ENCODE assay signal across 13 cellular contexts in genomic region chr14:64639340-64639821, GRCh38.
DNase-seq lines count a peak whose midpoint lies in the region; ATAC-seq, FAIRE-seq and TF ChIP-seq lines count a peak whose summit lies in the region.
"Had no signal": no experiment of that assay in that cellular context is flagged by ENCODE, and none has a peak within 500 bp of the region (broad histone marks: within the 10 kb centered on the region; RNA-seq: fewer than 3 reads in every experiment).

No MANE protein-coding gene starts in this region.

- H3K4me2 ChIP-seq in HepG2 (ENCODE audit: low read depth, low read length) (no peak overlapping the region), PC-3 (ENCODE audit: low read length) (no peak overlapping the region; the same call in 1 of the 2 replicates)

- no peak for TF ChIP-seq EP300 in HepG2 (IDR thresholded peaks at IDR 0.05; ENCODE audit: low read depth in 2 of 2, low read length in 2 of 2)
- TF ChIP-seq EP300 in HepG2 (CRISPR knock-in tag; IDR thresholded peaks at IDR 0.05; ENCODE audit: borderline replicate concordance): no peak

- 23% methylated on average over 3 of the region's 3 CpGs for WGBS in liver
- 2% methylated on average over 3 of the region's 3 CpGs for WGBS in HepG2 (ENCODE audit: low lambda C conversion rate)

- H3K27me3 ChIP-seq in liver (ENCODE audit: control insufficient read depth in 4 of 4, insufficient read depth in 4 of 4, low read length in 3 of 4) (no peaks in the 10 kb centered on the region), HepG2 (ENCODE audit: control insufficient read depth in 1 of 2, insufficient read depth in 2 of 2, low read length in 2 of 2) (no peaks in the 10 kb centered on the region), PC-3 (ENCODE audit: low read length) (no peaks in the 10 kb centered on the region)
- H3K27me3 ChIP-seq: transverse colon had no signal

- TF ChIP-seq POLR2A in HepG2 (IDR thresholded peaks at IDR 0.05; ENCODE audit: insufficient read depth in 1 of 2, low read depth in 2 of 2, low read length in 2 of 2): no peak
- no peak for TF ChIP-seq POLR2A in GM12891 (IDR thresholded peaks at IDR 0.05; ENCODE audit: low read depth, low read length)
- TF ChIP-seq POLR2A in GM12892 (IDR thresholded peaks at IDR 0.05; ENCODE audit: low read depth, low read length): no peak

- H3K27ac ChIP-seq in liver (ENCODE audit: low read depth in 1 of 2, low read length in 2 of 2) (peak overlapping the region; percentile 68 to 72), HepG2 (ENCODE audit: extremely low read length, insufficient read depth, low read length) (no peak overlapping the region), PC-3 (ENCODE audit: low read length) (no peak overlapping the region)
- H3K27ac ChIP-seq: transverse colon, WERI-Rb-1 had no signal

- no peaks in the 10 kb centered on the region for H3K9me3 ChIP-seq in liver (ENCODE audit: control insufficient read depth in 4 of 4, low read length in 3 of 4)
- no peaks in the 10 kb centered on the region for H3K9me3 ChIP-seq in HepG2 (ENCODE audit: low read length)
- no peaks in the 10 kb centered on the region for H3K9me3 ChIP-seq in PC-3 (ENCODE audit: low read length)
- H3K9me3 ChIP-seq: transverse colon had no signal

- BruUV-seq in HepG2 (replicated peaks; lab: Mats Ljungman, UMichigan): no TSS peak
- BruUV-seq in PC-3 (replicated peaks; lab: Mats Ljungman, UMichigan): no TSS peak

- H2AFZ ChIP-seq in HepG2 (ENCODE audit: low read length) (no peak overlapping the region), PC-3 (ENCODE audit: low read length) (no peak overlapping the region)

- peak; percentile 33 to 41 for TF ChIP-seq RAD21 in liver (IDR thresholded peaks at IDR 0.05)
- TF ChIP-seq RAD21 in HepG2 (CRISPR knock-in tag; IDR thresholded peaks at IDR 0.05): no peak

- H3K36me3 ChIP-seq in liver (ENCODE audit: control insufficient read depth in 4 of 4, insufficient read depth in 3 of 4, low read depth in 1 of 4, low read length in 3 of 4) (no peaks in the 10 kb centered on the region), HepG2 (replicated peaks in 1 of 2; ENCODE audit: control insufficient read depth in 1 of 2, insufficient read depth in 2 of 2, low read length in 2 of 2) (no peaks in the 10 kb centered on the region), PC-3 (ENCODE audit: low read depth, low read length) (no peaks in the 10 kb centered on the region)
- H3K36me3 ChIP-seq: transverse colon, WERI-Rb-1 had no signal

- ATAC-seq in HepG2 (no peak), PC-3 (no peak; the same call in 1 of the 2 replicates)

- POLR2A ChIA-PET in HepG2 (lab: Yijun Ruan, JAX) (no interaction called here), PC-3 (lab: Charles Lee; ENCODE audit: unreplicated experiment) (no interaction called here), HEK293T (lab: Yijun Ruan, JAX) (interaction anchor here (0.8 kb wide), 1 partner anchor 99 kb away, joined by 3 read pairs; the partner anchor contains the start of gene HSPA2)

- intact Hi-C loops in HepG2 (cut with micrococcal nuclease; ENCODE audit: unreplicated experiment) (loop anchor here (5.0 kb wide), 1 partner anchor 297 kb away; no protein-coding TSS in a partner anchor), PC-3 (cut with micrococcal nuclease) (loop anchor here (10.0 kb wide), 1 partner anchor 215 kb away; no protein-coding TSS in a partner anchor)

- H3K4me3 ChIP-seq in liver (ENCODE audit: low read depth in 1 of 3, low read length in 3 of 3) (no peak overlapping the region), HepG2 (replicated peaks in 1 of 3; ENCODE audit: insufficient read depth in 1 of 3, low read depth in 2 of 3, low read length in 3 of 3) (no peak overlapping the region), PC-3 (ENCODE audit: low read length) (no peak overlapping the region)
- H3K4me3 ChIP-seq: transverse colon had no signal

- no peak for TF ChIP-seq CTCF in liver (IDR thresholded peaks at IDR 0.05; ENCODE audit: low read depth, low read length, missing input control)
- no peak for TF ChIP-seq CTCF in HepG2 (CRISPR knock-in tag; IDR thresholded peaks at IDR 0.05)
- no peak for TF ChIP-seq CTCF in PC-3 (conservative IDR thresholded peaks at IDR 0.05; ENCODE audit: low read depth, low read length)

- H3K79me2 ChIP-seq in HepG2 (ENCODE audit: insufficient read depth, low read length) (no peaks in the 10 kb centered on the region), PC-3 (ENCODE audit: low read length) (no peaks in the 10 kb centered on the region)

- H4K20me1 ChIP-seq in HepG2 (ENCODE audit: insufficient read depth, low read length) (no peaks in the 10 kb centered on the region), PC-3 (ENCODE audit: low read length) (no peaks in the 10 kb centered on the region)

- no peaks in the 10 kb centered on the region for H3F3A ChIP-seq in PC-3 (ENCODE audit: low read length, unreplicated experiment)

- CTCF ChIA-PET in HepG2 (lab: Yijun Ruan, JAX; ENCODE audit: low intra/inter-chr PET ratio, low total read pairs): no interaction called here
- CTCF ChIA-PET in PC-3 (lab: Charles Lee): interaction anchor here (0.5 to 0.6 kb wide), 3 partner anchors 10 to 129 kb away, joined by 3 to 6 read pairs (median 3); no protein-coding TSS in a partner anchor
- CTCF ChIA-PET in HEK293T (lab: Yijun Ruan, JAX): interaction anchor here (0.8 kb wide), 2 partner anchors 9 to 136 kb away, joined by 3 to 4 read pairs; no protein-coding TSS in a partner anchor

- peak overlapping the region in 1 of 2 donors; percentile 18 for H3K9ac ChIP-seq in liver (ENCODE audit: low read depth in 1 of 2, low read length in 2 of 2)
- no peak overlapping the region for H3K9ac ChIP-seq in HepG2 (ENCODE audit: insufficient read depth, low read depth, low read length)
- no peak overlapping the region for H3K9ac ChIP-seq in PC-3 (ENCODE audit: low read length)

- H3K4me1 ChIP-seq in liver (ENCODE audit: control insufficient read depth in 4 of 4, insufficient read depth in 4 of 4, low read length in 3 of 4) (peaks cover 7 to 32% (median 28%) of the 10 kb centered on the region in 4 donors), HepG2 (ENCODE audit: insufficient read depth, low read length) (0 out of 2 replicates have a peak, but pooled peaks cover 5% of the 10 kb centered on the region), PC-3 (ENCODE audit: insufficient read depth, low read length) (peaks cover 11% of the 10 kb centered on the region; the same call in 1 of the 2 replicates)

- in situ Hi-C loops in HepG2 (cut with HindIII; ENCODE audit: extremely low pct_ligation_motif_present, low pct_unique_long_range_greater_than_20kb): loop anchor here (5.0 to 10.0 kb wide), 2 partner anchors 97 to 295 kb away; partner anchors contain the start of gene HSPA2

- FAIRE-seq in HepG2 (lab: Jason Lieb, UNC) (no peak), GM12891 (lab: Jason Lieb, UNC) (no peak), GM12892 (lab: Jason Lieb, UNC) (no peak)

- H3K9me2 ChIP-seq in PC-3 (replicated peaks; ENCODE audit: low read length): no peaks in the 10 kb centered on the region

- DNase-seq in HepG2 (ENCODE audit: low spot score): no peak
- DNase-seq in PC-3: peak; percentile 48
- DNase-seq in glomerular visceral epithelial cell (ENCODE audit: extremely low spot score): peak; percentile 60
- DNase-seq in GM12891 (ENCODE audit: insufficient read length, low spot score): no peak
- DNase-seq in SW480 (ENCODE audit: low spot score): no peak
- DNase-seq in GM12892 (ENCODE audit: insufficient read length): no peak
- DNase-seq in HEK293T (ENCODE audit: extremely low spot score): no peak
- DNase-seq: KBM-7; NCI-H1694; stimulated activated CD4-positive, alpha-beta T cell treated with anti-CD3 and anti-CD28 coated beads, Interleukin-2, amount 100 ng/mL, for 24 hours; transverse colon; WERI-Rb-1 had no signal

TF ChIP-seq in liver, 16 proteins besides CTCF, POLR2A, EP300 and RAD21 (continues in another document):
- TF ChIP-seq RXRA (IDR thresholded peaks at IDR 0.05) (peak; percentile 83 to 90), JUND (IDR thresholded peaks at IDR 0.05) (peak; percentile 43 to 72), MAX (IDR thresholded peaks at IDR 0.05) (peak; percentile 56), GABPA (IDR thresholded peaks at IDR 0.05 in 1 of 2, conservative IDR thresholded peaks at IDR 0.05 in 1 of 2) (no peak), YY1 (IDR thresholded peaks at IDR 0.05) (peak; percentile 71), TAF1 (conservative IDR thresholded peaks at IDR 0.05) (no peak)

TF ChIP-seq in HepG2, 621 proteins besides CTCF, POLR2A, EP300 and RAD21 (continues in another document):
- no peak for TF ChIP-seq DDIT3 (CRISPR knock-in tag; IDR thresholded peaks at IDR 0.05)
- TF ChIP-seq ZNF296 (CRISPR knock-in tag; conservative IDR thresholded peaks at IDR 0.05): no peak

TF ChIP-seq in GM12891, 5 proteins besides CTCF, POLR2A, EP300 and RAD21:
- TF ChIP-seq TAF1 (IDR thresholded peaks at IDR 0.05; ENCODE audit: low read depth, low read length) (no peak), SPI1 (IDR thresholded peaks at IDR 0.05; ENCODE audit: low read depth, low read length) (no peak), PAX5 (IDR thresholded peaks at IDR 0.05; ENCODE audit: insufficient read depth, low read length, severe bottlenecking) (no peak), POLR2AphosphoS5 (IDR thresholded peaks at IDR 0.05; ENCODE audit: low read depth, low read length) (no peak), POU2F2 (IDR thresholded peaks at IDR 0.05; ENCODE audit: low read depth, low read length) (no peak)

TF ChIP-seq in HEK293T, 16 proteins besides CTCF, POLR2A, EP300 and RAD21:
- no peak for TF ChIP-seq ZNF384 (IDR thresholded peaks at IDR 0.05)

Comparison
In these comparisons a context has a peak if more than half of its experiments do, and no peak if none do; other contexts are left out.
1. H3K27ac ChIP-seq: peak in liver (2 of 2); none in HepG2 (single experiment) and PC-3 (single experiment).
2. DNase-seq: peak in PC-3 (single experiment) and glomerular visceral epithelial cell (single experiment); none in HepG2 (single experiment), GM12891 (single experiment), SW480 (single experiment), GM12892 (single experiment) and HEK293T (single experiment).